10 cellular contexts compared by ENCODE assay signal in genomic region chr1:224783006-224783651, GRCh38.
A peak's percentile ranks its signal among the peaks of the same experiment; 100 is the strongest.
DNase-seq lines count a peak whose midpoint lies in the region; ATAC-seq lines count a peak whose summit lies in the region.
"Had no signal": no experiment of that assay in that cellular context is flagged by ENCODE, and none has a peak within 500 bp of the region (broad histone marks: within the 10 kb centered on the region; RNA-seq: fewer than 3 reads in every experiment).

No MANE protein-coding gene starts in this region.

- peak; percentile 67 for ATAC-seq in GM18508 (IDR thresholded peaks at IDR 0.05; ENCODE audit: insufficient read depth, unreplicated experiment)
- ATAC-seq in GM21528 (IDR thresholded peaks at IDR 0.05; ENCODE audit: low FRiP score, unreplicated experiment), result peak; percentile 76
- ATAC-seq in HG03520 (IDR thresholded peaks at IDR 0.05; ENCODE audit: unreplicated experiment), result peak; percentile 45
- no peak for ATAC-seq in right cardiac atrium

- H3K9me3 ChIP-seq in right cardiac atrium (ENCODE audit: control insufficient read depth, low read length), result no peaks in the 10 kb centered on the region
- H3K9me3 ChIP-seq: MG63 had no signal

- WGBS in right cardiac atrium, result 67% methylated on average over 5 of the region's 5 CpGs

- intact Hi-C loops in right cardiac atrium (cut with DNase I), result no loop called here

- H3K4me3 ChIP-seq in right cardiac atrium (ENCODE audit: low read length), result no peak overlapping the region
- H3K4me3 ChIP-seq: MG63 had no signal

- peak; percentile 53 for DNase-seq in SW480 (ENCODE audit: low spot score)
- DNase-seq in AG08396 (ENCODE audit: low spot score), result no peak
- DNase-seq in activated CD4-positive, alpha-beta T cell treated with anti-CD3 and anti-CD28 coated beads, Interleukin-2, amount 50 U/mL, for 1 hour, result no peak
- no peak for DNase-seq in ureter (ENCODE audit: low spot score)
- no peak for DNase-seq in right cardiac atrium
- DNase-seq: MG63, posterior cingulate gyrus had no signal

- no peaks in the 10 kb centered on the region for H3K27me3 ChIP-seq in right cardiac atrium (ENCODE audit: control insufficient read depth, insufficient read depth)
- H3K27me3 ChIP-seq: MG63 had no signal

- H3K27ac ChIP-seq in right cardiac atrium (ENCODE audit: low read length), result no peak overlapping the region

- H3K4me1 ChIP-seq in right cardiac atrium (ENCODE audit: control insufficient read depth, insufficient read depth, low read length), result no peaks in the 10 kb centered on the region

Comparison
In these comparisons a context has a peak if more than half of its experiments do, and no peak if none do; other contexts are left out.
1. ATAC-seq: peak in GM18508 (single experiment), GM21528 (single experiment) and HG03520 (single experiment); none in right cardiac atrium (0 of 2).